12 cellular contexts compared by ENCODE assay signal in the genomic region with DNA sequence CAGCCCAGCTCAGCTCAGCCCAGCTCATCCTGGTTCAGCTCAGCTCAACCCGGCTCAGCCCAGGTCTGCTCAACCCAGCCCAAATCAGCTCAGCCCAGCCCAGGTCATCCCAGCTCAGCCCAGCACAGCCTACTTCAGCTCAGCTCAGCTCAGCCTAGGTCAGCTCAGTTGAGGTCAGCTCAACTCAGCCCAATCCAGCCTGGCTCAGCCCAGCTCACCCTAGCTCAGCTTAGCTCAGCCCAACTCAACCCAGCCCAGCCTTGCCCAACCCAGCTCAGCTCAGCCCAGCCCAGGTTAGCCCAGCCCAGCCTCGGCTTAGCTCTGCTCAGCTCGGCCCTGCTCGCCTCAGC.
DNase-seq lines count a peak whose midpoint lies in the region; ATAC-seq and TF ChIP-seq lines count a peak whose summit lies in the region.
"Had no signal": no experiment of that assay in that cellular context is flagged by ENCODE, and none has a peak within 500 bp of the region (broad histone marks: within the 10 kb centered on the region; RNA-seq: fewer than 3 reads in every experiment).

No MANE protein-coding gene starts in this region.

- intact Hi-C loops in ovary (cut with DNase I) = no loop called here

- no peaks in the 10 kb centered on the region for H3K4me1 ChIP-seq in ovary (ENCODE audit: insufficient read depth)
- H3K4me1 ChIP-seq: suprapubic skin had no signal

- no peak for TF ChIP-seq EP300 in ovary (IDR thresholded peaks at IDR 0.05)

- 83 to 90% (median 87%) methylated on average over 4 of the region's 4 CpGs for WGBS in ovary, 3 donors

- no peaks in the 10 kb centered on the region for H3K36me3 ChIP-seq in ovary
- H3K36me3 ChIP-seq: cardiac muscle cell, suprapubic skin had no signal

- H3K9me3 Mint-ChIP-seq in activated T-cell treated with anti-CD3 and anti-CD28 coated beads, Interleukin-2, amount 50 U/mL, for 72 hours = no peaks in the 10 kb centered on the region

- no peaks in the 10 kb centered on the region for H3K27me3 ChIP-seq in ovary
- H3K27me3 ChIP-seq: cardiac muscle cell had no signal

- peaks cover 18% of the 10 kb centered on the region for H3K27me3 Mint-ChIP-seq in activated T-cell treated with anti-CD3 and anti-CD28 coated beads, Interleukin-2, amount 50 U/mL, for 72 hours (ENCODE audit: low read depth)

- no peak overlapping the region for H3K27ac Mint-ChIP-seq in activated T-cell treated with anti-CD3 and anti-CD28 coated beads, Interleukin-2, amount 50 U/mL, for 72 hours
- H3K27ac Mint-ChIP-seq: H9 had no signal

- no peak for TF ChIP-seq CTCF in ovary (IDR thresholded peaks at IDR 0.05)

- H3K4me3 Mint-ChIP-seq in activated T-cell treated with anti-CD3 and anti-CD28 coated beads, Interleukin-2, amount 50 U/mL, for 72 hours = peak overlapping the region; percentile 34 to 55
- H3K4me3 Mint-ChIP-seq: H9 had no signal

- DNase-seq in D341Med (ENCODE audit: low spot score) (peak; percentile 10), ovary (peak in 4 of 5 donors; percentile 1 to 8 (median 6)), CD1c-positive myeloid dendritic cell (ENCODE audit: extremely low spot score) (no peak), NCI-H2029 (lab: John Stamatoyannopoulos, UW) (no peak)
- no peak for DNase-seq in activated T-cell treated with anti-CD3 and anti-CD28 coated beads, Interleukin-2, amount 50 U/mL, for 72 hours
- DNase-seq: H9, NCI-H1436 treated with DMSO at 0.1 percent for 48 hours, NCI-H774 had no signal

- no peaks in the 10 kb centered on the region for H3K36me3 Mint-ChIP-seq in activated T-cell treated with anti-CD3 and anti-CD28 coated beads, Interleukin-2, amount 50 U/mL, for 72 hours (ENCODE audit: insufficient read depth in 2 of 2)

- peaks cover 0 to 7% of the 10 kb centered on the region in 2 donors for H3K9me3 ChIP-seq in ovary
- H3K9me3 ChIP-seq: suprapubic skin had no signal

- peaks cover 26% of the 10 kb centered on the region for H3K4me1 Mint-ChIP-seq in activated T-cell treated with anti-CD3 and anti-CD28 coated beads, Interleukin-2, amount 50 U/mL, for 72 hours (ENCODE audit: low read depth)
- H3K4me1 Mint-ChIP-seq: H9 had no signal

- ATAC-seq in activated T-cell treated with anti-CD3 and anti-CD28 coated beads, Interleukin-2, amount 50 U/mL, for 72 hours (replicated peaks in 1 of 2) = peak; percentile 8 to 18
- no peak for ATAC-seq in GM18502 (IDR thresholded peaks at IDR 0.05; ENCODE audit: poor library complexity, unreplicated experiment)

- TF ChIP-seq POLR2A in GM19193 (IDR thresholded peaks at IDR 0.05; ENCODE audit: extremely low read depth, insufficient read depth, insufficient read length) = peak; percentile 81
- no peak for TF ChIP-seq POLR2A in ovary (IDR thresholded peaks at IDR 0.05)

- H3K4me3 ChIP-seq in ovary = no peak overlapping the region
- H3K4me3 ChIP-seq: cardiac muscle cell, suprapubic skin had no signal

- no peak overlapping the region for H3K27ac ChIP-seq in ovary
- H3K27ac ChIP-seq: cardiac muscle cell, suprapubic skin had no signal

Comparison
In these comparisons a context has a peak if more than half of its experiments do, and no peak if none do; other contexts are left out.
1. DNase-seq: peak in D341Med (single experiment) and ovary (4 of 5); none in activated T-cell treated with anti-CD3 and anti-CD28 coated beads, Interleukin-2, amount 50 U/mL, for 72 hours (0 of 2), CD1c-positive myeloid dendritic cell (single experiment) and NCI-H2029 (single experiment).